In genomic region chr2:27016801-27017325, GRCh38 we compare ENCODE assay signal across 8 cellular contexts. TPM values are rescaled to one million over a fixed set of nuclear protein-coding genes. Genes with fewer than 3 reads are reported as not detected.
A peak's percentile ranks its signal among the peaks of the same experiment; 100 is the strongest.
DNase-seq lines count a peak whose midpoint lies in the region; ATAC-seq and TF ChIP-seq lines count a peak whose summit lies in the region.

No MANE protein-coding gene starts in this region.

- no peaks in the 10 kb centered on the region for H3K79me2 ChIP-seq in osteoblast (ENCODE audit: insufficient read depth, low read length)

- TF ChIP-seq CTCF in fibroblast of villous mesenchyme (IDR thresholded peaks at IDR 0.05; ENCODE audit: insufficient read depth, low read depth, low read length), result peak; percentile 77
- peak; percentile 80 for TF ChIP-seq CTCF in osteoblast (IDR thresholded peaks at IDR 0.05; ENCODE audit: extremely low read depth, low read depth, low read length)

- H3K4me1 ChIP-seq in NT2/D1 (ENCODE audit: insufficient read depth, insufficient read length) (peaks cover 7% of the 10 kb centered on the region), osteoblast (ENCODE audit: insufficient read depth, low read length) (peaks cover 28% of the 10 kb centered on the region)

- H3K4me3 ChIP-seq in NT2/D1 (ENCODE audit: insufficient read length, low read depth) (no peak overlapping the region), fibroblast of villous mesenchyme (ENCODE audit: low read depth, low read length) (no peak overlapping the region), osteoblast (ENCODE audit: insufficient read depth, low read length) (no peak overlapping the region)

- no peak overlapping the region for H2AFZ ChIP-seq in osteoblast (ENCODE audit: low read length)

- no peaks in the 10 kb centered on the region for H3K27me3 ChIP-seq in NT2/D1 (ENCODE audit: insufficient read depth, insufficient read length)
- no peaks in the 10 kb centered on the region for H3K27me3 ChIP-seq in osteoblast (ENCODE audit: insufficient read depth, low read length)

- H4K20me1 ChIP-seq in osteoblast (ENCODE audit: insufficient read depth, low read length), result peaks cover 26% of the 10 kb centered on the region

- no peak for ATAC-seq in GM21529 (IDR thresholded peaks at IDR 0.05; ENCODE audit: unreplicated experiment)
- no peak for ATAC-seq in HG02678 (IDR thresholded peaks at IDR 0.05; ENCODE audit: unreplicated experiment)

- no peak overlapping the region for H3K9ac ChIP-seq in NT2/D1 (ENCODE audit: insufficient read length, low read depth)

- no peak overlapping the region for H3K4me2 ChIP-seq in osteoblast (ENCODE audit: insufficient read depth, low read length)

- DNase-seq in COLO829 (ENCODE audit: low spot score), result peak; percentile 65
- peak; percentile 52 for DNase-seq in HPDE6-E6E7 (ENCODE audit: extremely low spot score)
- peak; percentile 71 for DNase-seq in NT2/D1 (ENCODE audit: low read depth, low spot score)
- DNase-seq in activated T-cell treated with anti-CD3 and anti-CD28 coated beads, Interleukin-2, amount 50 U/mL, for 48 hours, result peak; percentile 59 to 60
- peak; percentile 81 for DNase-seq in fibroblast of villous mesenchyme (ENCODE audit: low read depth)
- peak; percentile 94 for DNase-seq in osteoblast (ENCODE audit: insufficient read length, low spot score, missing footprints)

- H3K27ac ChIP-seq in osteoblast (ENCODE audit: low read depth, low read length), result no peak overlapping the region

- peaks cover 12% of the 10 kb centered on the region for H3K36me3 ChIP-seq in NT2/D1 (ENCODE audit: insufficient read depth, insufficient read length, low read length)
- peaks cover 4% of the 10 kb centered on the region for H3K36me3 ChIP-seq in osteoblast (ENCODE audit: insufficient read depth, low read length)

- H3K9me3 ChIP-seq in NT2/D1 (ENCODE audit: insufficient read depth, low read length), result peaks cover 27% of the 10 kb centered on the region; the same call in 1 of the 2 replicates
- H3K9me3 ChIP-seq in osteoblast (ENCODE audit: low read depth, low read length), result no peaks in the 10 kb centered on the region

RNA-seq across cellular contexts. Expression of gene TMEM214, which starts 15.9 kb away (rescaled TPM):
- total RNA-seq in fibroblast of villous mesenchyme (57.7 and 70.4 TPM in 2 replicates), osteoblast (50.3 and 50.7 TPM in 2 replicates)

RNA-seq across cellular contexts. Expression of gene AGBL5, which starts 34.6 kb away (rescaled TPM):
- 27.7 and 35.0 TPM in 2 replicates for total RNA-seq in fibroblast of villous mesenchyme
- 24.6 and 26.8 TPM in 2 replicates for total RNA-seq in osteoblast

RNA-seq across cellular contexts. Expression of gene MAPRE3, which starts 46.4 kb away (rescaled TPM):
- total RNA-seq in fibroblast of villous mesenchyme, result 3.5 TPM in 2 replicates
- 6.5 TPM in 2 replicates for total RNA-seq in osteoblast

RNA-seq across cellular contexts. Expression of gene OST4, which starts 54.6 kb away (rescaled TPM):
- total RNA-seq in fibroblast of villous mesenchyme (239 and 282 TPM in 2 replicates), osteoblast (202 and 235 TPM in 2 replicates)
